Comparison of ENCODE assay signal across 1 cellular context in the genomic region with DNA sequence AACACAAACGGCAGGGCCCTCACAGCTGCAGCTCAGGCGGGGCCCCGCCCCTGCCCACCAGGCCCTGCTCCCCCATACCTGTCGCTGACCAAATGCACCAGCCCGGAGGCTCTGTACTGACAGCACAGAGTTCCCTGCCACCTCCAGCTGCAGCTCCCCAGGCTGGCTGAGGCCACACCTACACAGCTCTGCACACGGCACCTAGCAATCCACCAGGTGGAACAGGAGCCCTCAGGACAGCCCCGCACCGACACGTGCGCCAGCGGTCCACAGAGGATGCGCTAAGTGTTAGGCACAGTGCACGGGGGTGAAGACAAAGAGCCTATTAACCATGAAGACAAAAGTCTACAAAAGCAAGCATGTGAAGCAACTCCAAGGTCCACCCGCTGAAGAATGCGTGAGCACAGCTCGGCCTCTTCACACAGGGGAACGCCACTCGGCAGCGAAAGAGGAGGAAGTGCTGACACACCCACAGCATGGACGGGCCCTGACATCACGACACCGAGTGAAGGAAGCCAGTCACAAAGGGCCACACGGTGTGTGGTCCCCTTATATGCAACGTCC.
TF ChIP-seq lines count a peak whose summit lies in the region.

No MANE protein-coding gene starts in this region.

TF ChIP-seq in SK-N-SH, 30 proteins besides CTCF, POLR2A, EP300 and RAD21 (continued from another document):
- TF ChIP-seq, protein P1, sequence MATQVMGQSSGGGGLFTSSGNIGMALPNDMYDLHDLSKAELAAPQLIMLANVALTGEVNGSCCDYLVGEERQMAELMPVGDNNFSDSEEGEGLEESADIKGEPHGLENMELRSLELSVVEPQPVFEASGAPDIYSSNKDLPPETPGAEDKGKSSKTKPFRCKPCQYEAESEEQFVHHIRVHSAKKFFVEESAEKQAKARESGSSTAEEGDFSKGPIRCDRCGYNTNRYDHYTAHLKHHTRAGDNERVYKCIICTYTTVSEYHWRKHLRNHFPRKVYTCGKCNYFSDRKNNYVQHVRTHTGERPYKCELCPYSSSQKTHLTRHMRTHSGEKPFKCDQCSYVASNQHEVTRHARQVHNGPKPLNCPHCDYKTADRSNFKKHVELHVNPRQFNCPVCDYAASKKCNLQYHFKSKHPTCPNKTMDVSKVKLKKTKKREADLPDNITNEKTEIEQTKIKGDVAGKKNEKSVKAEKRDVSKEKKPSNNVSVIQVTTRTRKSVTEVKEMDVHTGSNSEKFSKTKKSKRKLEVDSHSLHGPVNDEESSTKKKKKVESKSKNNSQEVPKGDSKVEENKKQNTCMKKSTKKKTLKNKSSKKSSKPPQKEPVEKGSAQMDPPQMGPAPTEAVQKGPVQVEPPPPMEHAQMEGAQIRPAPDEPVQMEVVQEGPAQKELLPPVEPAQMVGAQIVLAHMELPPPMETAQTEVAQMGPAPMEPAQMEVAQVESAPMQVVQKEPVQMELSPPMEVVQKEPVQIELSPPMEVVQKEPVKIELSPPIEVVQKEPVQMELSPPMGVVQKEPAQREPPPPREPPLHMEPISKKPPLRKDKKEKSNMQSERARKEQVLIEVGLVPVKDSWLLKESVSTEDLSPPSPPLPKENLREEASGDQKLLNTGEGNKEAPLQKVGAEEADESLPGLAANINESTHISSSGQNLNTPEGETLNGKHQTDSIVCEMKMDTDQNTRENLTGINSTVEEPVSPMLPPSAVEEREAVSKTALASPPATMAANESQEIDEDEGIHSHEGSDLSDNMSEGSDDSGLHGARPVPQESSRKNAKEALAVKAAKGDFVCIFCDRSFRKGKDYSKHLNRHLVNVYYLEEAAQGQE (IDR thresholded peaks at IDR 0.05; ENCODE audit: low read depth, low read length), result no peak
- TF ChIP-seq CHD2 (IDR thresholded peaks at IDR 0.05; ENCODE audit: low read length, partially characterized antibody) (no peak), GATA2 (CRISPR knock-in tag; IDR thresholded peaks at IDR 0.05) (no peak), EZH2phosphoT487 (IDR thresholded peaks at IDR 0.05; ENCODE audit: borderline replicate concordance, low read depth) (no peak)
